In genomic region chr1:8517579-8518489, GRCh38 we compare ENCODE assay signal across 1 cellular context.
TF ChIP-seq lines count a peak whose summit lies in the region.

No MANE protein-coding gene starts in this region.

TF ChIP-seq in SK-N-SH treated with all-trans-retinoic acid at 6 μM for 48 hours, 23 proteins besides CTCF, POLR2A, EP300 and RAD21 (continued from another document):
- TF ChIP-seq POU6F1 (CRISPR knock-in tag; IDR thresholded peaks at IDR 0.05; ENCODE audit: borderline replicate concordance, low read depth) (no peak), TSHZ2 (CRISPR knock-in tag; IDR thresholded peaks at IDR 0.05) (no peak), OSR1 (CRISPR knock-in tag; IDR thresholded peaks at IDR 0.05) (no peak), ARNTL (CRISPR knock-in tag; IDR thresholded peaks at IDR 0.05; ENCODE audit: borderline replicate concordance, low read depth) (no peak), ESRRG (CRISPR knock-in tag; IDR thresholded peaks at IDR 0.05) (no peak)
TF ChIP-seq in SK-N-SH treated with all-trans-retinoic acid at 6 μM for 48 hours: peak in this region for 0.
